Comparison of ENCODE assay signal across 25 cellular contexts in genomic region chr11:25737071-25737675, GRCh38.
"Had no signal": no experiment of that assay in that cellular context is flagged by ENCODE, and none has a peak within 500 bp of the region (broad histone marks: within the 10 kb centered on the region; RNA-seq: fewer than 3 reads in every experiment).

No MANE protein-coding gene starts in this region.

- H3K27ac Mint-ChIP-seq: dendritic cell treated with granulocyte-macrophage colony-stimulating factor and Interleukin-4, amounts not matched to agents 40 ng/mL and 50 ng/mL, for 4 days; effector memory CD8-positive, alpha-beta T cell; endodermal cell; mesothelial cell of epicardium had no signal

- H3K27me3 Mint-ChIP-seq: dendritic cell treated with granulocyte-macrophage colony-stimulating factor and Interleukin-4, amounts not matched to agents 40 ng/mL and 50 ng/mL, for 4 days; effector memory CD8-positive, alpha-beta T cell had no signal

- H3K27me3 ChIP-seq: colonic mucosa, esophagus squamous epithelium, gastrocnemius medialis, heart right ventricle, left lung had no signal

- H3K27ac ChIP-seq: colonic mucosa, epithelial cell of prostate, esophagus squamous epithelium, gastrocnemius medialis, heart right ventricle, left lung, lower lobe of right lung had no signal

- FAIRE-seq: islet of Langerhans, keratinocyte had no signal

- DNase-seq: colonic mucosa; cortex of kidney; effector CD8-positive, alpha-beta T cell; effector memory CD8-positive, alpha-beta T cell; endodermal cell; erythroblast; esophagus squamous epithelium; foreskin fibroblast; foreskin melanocyte; gastrocnemius medialis; glutamatergic neuron; head of caudate nucleus; heart right ventricle; hippocampal formation; left cardiac atrium; left lung; left ventricle myocardium superior; lower lobe of right lung; mesenchymal stem cell had no signal

- H3K4me3 ChIP-seq: colonic mucosa, esophagus squamous epithelium, gastrocnemius medialis, heart right ventricle, left lung, lower lobe of right lung had no signal

- H3K9me3 ChIP-seq: colonic mucosa, esophagus squamous epithelium, gastrocnemius medialis, left lung, lower lobe of right lung had no signal

- H3K4me1 ChIP-seq: colonic mucosa, esophagus squamous epithelium, gastrocnemius medialis, heart right ventricle, left lung, lower lobe of right lung had no signal

- H3K4me1 Mint-ChIP-seq: mesothelial cell of epicardium had no signal

- H3K4me3 Mint-ChIP-seq: dendritic cell treated with granulocyte-macrophage colony-stimulating factor and Interleukin-4, amounts not matched to agents 40 ng/mL and 50 ng/mL, for 4 days; effector memory CD8-positive, alpha-beta T cell; endodermal cell; mesothelial cell of epicardium had no signal

- H3K9me3 Mint-ChIP-seq: dendritic cell treated with granulocyte-macrophage colony-stimulating factor and Interleukin-4, amounts not matched to agents 40 ng/mL and 50 ng/mL, for 4 days had no signal

- H3K36me3 ChIP-seq: colonic mucosa, esophagus squamous epithelium, gastrocnemius medialis, heart right ventricle, left lung, lower lobe of right lung had no signal

- ATAC-seq: effector memory CD8-positive, alpha-beta T cell; esophagus mucosa; gastrocnemius medialis; heart right ventricle; left cardiac atrium; left lung; left ventricle myocardium superior; lower lobe of right lung had no signal
